Comparison of ENCODE assay signal across 12 cellular contexts in the genomic region with DNA sequence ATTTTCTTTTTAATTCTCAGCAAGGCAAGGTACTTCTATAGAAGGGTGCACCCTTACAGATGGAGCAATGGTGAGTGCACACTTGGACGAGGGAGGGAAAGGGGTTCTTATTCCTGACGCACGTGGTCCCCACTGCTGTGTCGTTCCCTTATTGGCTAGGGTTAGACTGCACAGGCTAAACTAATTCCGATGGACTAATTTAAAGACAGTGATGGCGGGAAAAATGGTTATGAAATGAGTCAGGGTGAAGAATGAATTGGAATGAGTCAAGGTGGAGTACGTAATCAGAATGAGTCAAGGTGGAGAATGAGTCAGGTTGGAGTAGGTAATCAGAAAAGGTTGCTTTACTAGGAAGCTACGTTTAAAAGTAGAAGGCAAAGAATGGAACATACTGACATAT. TPM values are rescaled to one million over a fixed set of nuclear protein-coding genes. Genes with fewer than 3 reads are reported as not detected.
DNase-seq lines count a peak whose midpoint lies in the region; ATAC-seq and TF ChIP-seq lines count a peak whose summit lies in the region.
"Had no signal": no experiment of that assay in that cellular context is flagged by ENCODE, and none has a peak within 500 bp of the region (broad histone marks: within the 10 kb centered on the region; RNA-seq: fewer than 3 reads in every experiment).

No MANE protein-coding gene starts in this region.

- no peaks in the 10 kb centered on the region for H3K9me3 Mint-ChIP-seq in Calu3 (ENCODE audit: low read depth, unreplicated experiment)
- H3K9me3 Mint-ChIP-seq in activated naive CD4-positive, alpha-beta T cell treated with anti-CD3 and anti-CD28 coated beads, Interleukin-2, amount 50 U/mL, for 72 hours, result peaks cover 9 to 15% of the 10 kb centered on the region in 2 donors
- H3K9me3 Mint-ChIP-seq in natural killer cell, result no peaks in the 10 kb centered on the region

- H3K4me3 Mint-ChIP-seq in Calu3 (ENCODE audit: low read depth, unreplicated experiment) (peak overlapping the region; percentile 99), natural killer cell (no peak overlapping the region)

- DNase-seq in Calu3 (peak; percentile 59), natural killer cell (no peak), BE2C (no peak), NCI-H187 (lab: John Stamatoyannopoulos, UW) (no peak), NCI-H2107 (lab: John Stamatoyannopoulos, UW) (no peak)
- DNase-seq in activated naive CD4-positive, alpha-beta T cell treated with anti-CD3 and anti-CD28 coated beads, Interleukin-2, amount 50 U/mL, for 72 hours (ENCODE audit: low spot score in 2 of 2), result peak in 1 of 2 donors; percentile 58
- DNase-seq: left cardiac atrium, MV-4-11, OCI-M1 had no signal

- H3K4me1 Mint-ChIP-seq in Calu3 (ENCODE audit: low read depth, unreplicated experiment) (peaks cover 19% of the 10 kb centered on the region), natural killer cell (peaks cover 25 to 30% of the 10 kb centered on the region in 2 donors)

- TF ChIP-seq CTCF in Calu3 (IDR thresholded peaks at IDR 0.05; ENCODE audit: unreplicated experiment) (no peak), natural killer cell (IDR thresholded peaks at IDR 0.05) (no peak), BE2C (IDR thresholded peaks at IDR 0.05; ENCODE audit: low read depth, low read length) (no peak)

- no peak for TF ChIP-seq EP300 in Ishikawa (IDR thresholded peaks at IDR 0.05; ENCODE audit: borderline replicate concordance)

- no peaks in the 10 kb centered on the region for H3K27me3 ChIP-seq in BE2C
- H3K27me3 ChIP-seq: tibial nerve had no signal

- no peak overlapping the region for H3K4me3 ChIP-seq in BE2C (ENCODE audit: low read depth, low read length)
- H3K4me3 ChIP-seq: tibial nerve had no signal

- TF ChIP-seq RAD21 in Ishikawa (IDR thresholded peaks at IDR 0.05; ENCODE audit: low read depth), result no peak

- H3K27me3 Mint-ChIP-seq in Calu3 (ENCODE audit: unreplicated experiment), result no peaks in the 10 kb centered on the region
- peaks cover 0 to 3% of the 10 kb centered on the region in 2 donors for H3K27me3 Mint-ChIP-seq in natural killer cell (ENCODE audit: low read depth in 2 of 2)

- H3K27ac Mint-ChIP-seq in Calu3 (ENCODE audit: unreplicated experiment) (peak overlapping the region; percentile 98), natural killer cell (peak overlapping the region; percentile 98 to 99)
- peak overlapping the region; percentile 96 to 97 for H3K27ac Mint-ChIP-seq in activated naive CD4-positive, alpha-beta T cell treated with anti-CD3 and anti-CD28 coated beads, Interleukin-2, amount 50 U/mL, for 72 hours

- no peaks in the 10 kb centered on the region for H3K9me3 ChIP-seq in BE2C
- H3K9me3 ChIP-seq: tibial nerve had no signal

- H3K36me3 Mint-ChIP-seq in Calu3 (ENCODE audit: insufficient read depth, unreplicated experiment) (peaks cover 54% of the 10 kb centered on the region), natural killer cell (no peaks in the 10 kb centered on the region)
- peaks cover 31 to 75% of the 10 kb centered on the region in 2 donors for H3K36me3 Mint-ChIP-seq in activated naive CD4-positive, alpha-beta T cell treated with anti-CD3 and anti-CD28 coated beads, Interleukin-2, amount 50 U/mL, for 72 hours

- peaks cover 11% of the 10 kb centered on the region for H3K4me1 ChIP-seq in BE2C

- intact Hi-C loops in Calu3 (cut with micrococcal nuclease; ENCODE audit: unreplicated experiment) (loop anchor here (2.0 kb wide), 1 partner anchor 52 kb away; no protein-coding TSS in a partner anchor), natural killer cell (cut with micrococcal nuclease) (no loop called here)

- no peaks in the 10 kb centered on the region; the same call in 1 of the 2 replicates for H3K36me3 ChIP-seq in BE2C
- H3K36me3 ChIP-seq: tibial nerve had no signal

- no TSS peak for BruUV-seq in Calu3 (replicated peaks; lab: Mats Ljungman, UMichigan)

- ATAC-seq in activated naive CD4-positive, alpha-beta T cell treated with anti-CD3 and anti-CD28 coated beads, Interleukin-2, amount 50 U/mL, for 72 hours, result peak; percentile 30 to 46
- ATAC-seq in natural killer cell (no peak), GM21367 (IDR thresholded peaks at IDR 0.05; ENCODE audit: unreplicated experiment) (no peak)
- ATAC-seq: left cardiac atrium had no signal

- CTCF ChIA-PET in Calu3 (lab: Charles Lee), result interaction anchor here (0.5 to 1.0 kb wide), 3 partner anchors 72 to 194 kb away, joined by 3 to 4 read pairs (median 4); no protein-coding TSS in a partner anchor

TF ChIP-seq in Ishikawa, 13 proteins besides CTCF, POLR2A, EP300 and RAD21:
- TF ChIP-seq TEAD4 (IDR thresholded peaks at IDR 0.05) (0 out of 2 replicates have a peak, but pooled peaks have one; percentile 20), EGR1 (IDR thresholded peaks at IDR 0.05) (no peak)

RNA-seq across cellular contexts. Expression of a gene that starts 2.0 kb away (rescaled TPM):
- total RNA-seq in Calu3 (2022), result 249 and 263 TPM in 2 replicates
- total RNA-seq in activated naive CD4-positive, alpha-beta T cell treated with anti-CD3 and anti-CD28 coated beads, Interleukin-2, amount 50 U/mL, for 72 hours, result 100 to 1,000 TPM in 1 of 2 donors, 10 to 100 TPM in 1; 80.0 to 116 TPM
- 100 to 1,000 TPM in 1 of 3 donors, 10 to 100 TPM in 2; 53.0 to 105 (median 85.8) TPM for total RNA-seq in natural killer cell
- polyA plus RNA-seq in BE2C (2012; ENCODE audit: insufficient read depth, insufficient read length, low read depth), result 31.8 TPM

Comparison
In these comparisons a context has a peak if more than half of its experiments do, and no peak if none do; other contexts are left out.
1. ATAC-seq: peak in activated naive CD4-positive, alpha-beta T cell treated with anti-CD3 and anti-CD28 coated beads, Interleukin-2, amount 50 U/mL, for 72 hours (2 of 2); none in natural killer cell (0 of 3) and GM21367 (single experiment).
2. Peak in every context shown above with its lines, with median percentiles within 50 percentile points of each other: H3K27ac Mint-ChIP-seq.